ENCODE assay signal across 19 cellular contexts in genomic region chr5:168737066-168737465, GRCh38.
"Had no signal": no experiment of that assay in that cellular context is flagged by ENCODE, and none has a peak within 500 bp of the region (broad histone marks: within the 10 kb centered on the region; RNA-seq: fewer than 3 reads in every experiment).

No MANE protein-coding gene starts in this region.

- H3K36me3 ChIP-seq: esophagus muscularis mucosa, gastroesophageal sphincter, pancreas, upper lobe of left lung had no signal

- H3K9me3 Mint-ChIP-seq: naive thymus-derived CD8-positive, alpha-beta T cell had no signal

- H3K4me3 Mint-ChIP-seq: naive thymus-derived CD8-positive, alpha-beta T cell had no signal

- H3K36me3 Mint-ChIP-seq: naive thymus-derived CD8-positive, alpha-beta T cell had no signal

- H3K4me3 ChIP-seq: dorsolateral prefrontal cortex, esophagus muscularis mucosa, gastroesophageal sphincter, mucosa of descending colon, pancreas, upper lobe of left lung had no signal

- H3K4me1 Mint-ChIP-seq: naive thymus-derived CD8-positive, alpha-beta T cell had no signal

- H3K4me1 ChIP-seq: pancreas had no signal

- H3K27me3 ChIP-seq: esophagus muscularis mucosa, gastroesophageal sphincter, pancreas, upper lobe of left lung had no signal

- H3K27ac Mint-ChIP-seq: naive thymus-derived CD8-positive, alpha-beta T cell; progenitor cell of endocrine pancreas had no signal

- H3K27ac ChIP-seq: dorsolateral prefrontal cortex, epithelial cell of prostate, esophagus muscularis mucosa, pancreas, upper lobe of left lung had no signal

- ATAC-seq: gastroesophageal sphincter, left lobe of liver, mucosa of descending colon, pancreas had no signal

- H3K9me3 ChIP-seq: esophagus muscularis mucosa, gastroesophageal sphincter, mucosa of descending colon, pancreas, upper lobe of left lung had no signal

- DNase-seq: cortex of kidney; effector memory CD4-positive, alpha-beta T cell; glutamatergic neuron; islet precursor cell; mammary epithelial cell; mucosa of descending colon; naive thymus-derived CD8-positive, alpha-beta T cell; nucleus accumbens; pancreas; small intestine; stimulated activated CD4-positive, alpha-beta T cell treated with anti-CD3 and anti-CD28 coated beads, Interleukin-2, amount 100 ng/mL, for 48 hours; stimulated activated naive CD4-positive, alpha-beta T cell treated with Interleukin-2 at 50 U/mL for 16 hours; upper lobe of left lung had no signal
